Comparison of ENCODE assay signal across 9 cellular contexts in genomic region chr2:95158441-95158840, GRCh38. TPM values are rescaled to one million over a fixed set of nuclear protein-coding genes. Genes with fewer than 3 reads are reported as not detected.
A peak's percentile ranks its signal among the peaks of the same experiment; 100 is the strongest.
DNase-seq lines count a peak whose midpoint lies in the region; ATAC-seq, FAIRE-seq and TF ChIP-seq lines count a peak whose summit lies in the region.
"Had no signal": no experiment of that assay in that cellular context is flagged by ENCODE, and none has a peak within 500 bp of the region (broad histone marks: within the 10 kb centered on the region; RNA-seq: fewer than 3 reads in every experiment).

No MANE protein-coding gene starts in this region.

- H3K9me3 ChIP-seq in GM12878 (replicated peaks; ENCODE audit: control insufficient read depth, insufficient read depth, low read length), result peaks cover 3% of the 10 kb centered on the region; the same call in 1 of the 3 replicates
- H3K9me3 ChIP-seq in right lobe of liver, result peaks cover 0 to 3% (median 0%) of the 10 kb centered on the region in 4 donors
- no peaks in the 10 kb centered on the region for H3K9me3 ChIP-seq in thyroid gland

- peak overlapping the region; percentile 94 for H3K4me2 ChIP-seq in GM12878 (ENCODE audit: control insufficient read depth, insufficient read depth)

- no peaks in the 10 kb centered on the region for H3K27me3 ChIP-seq in GM12878 (replicated peaks in 1 of 2; ENCODE audit: control insufficient read depth in 2 of 2, insufficient read depth in 2 of 2, low read length in 1 of 2)
- no peaks in the 10 kb centered on the region for H3K27me3 ChIP-seq in right lobe of liver
- no peaks in the 10 kb centered on the region for H3K27me3 ChIP-seq in thyroid gland

- POLR2A ChIA-PET in activated CD4-positive, alpha-beta T cell treated with anti-CD3 and anti-CD28 coated beads, Interleukin-2, amount 10 ng/mL, durations not matched to agents 7 days and 5 days (lab: Charles Lee), result no interaction called here
- POLR2A ChIA-PET in GM12878 (lab: Charles Lee), result interaction anchor here (2.1 kb wide), 1 partner anchor 37 kb away, joined by 6 read pairs; the partner anchor contains the start of gene MRPS5

- peaks cover 35% of the 10 kb centered on the region for H3K36me3 Mint-ChIP-seq in activated CD4-positive, alpha-beta T cell treated with anti-CD3 and anti-CD28 coated beads, Interleukin-2, amount 10 ng/mL, durations not matched to agents 7 days and 5 days (ENCODE audit: low read depth)

- H3K4me1 Mint-ChIP-seq in activated CD4-positive, alpha-beta T cell treated with anti-CD3 and anti-CD28 coated beads, Interleukin-2, amount 10 ng/mL, durations not matched to agents 7 days and 5 days, result peaks cover 15% of the 10 kb centered on the region

- ATAC-seq in GM12878 (no peak), right lobe of liver (no peak), HG02981 (IDR thresholded peaks at IDR 0.05; ENCODE audit: unreplicated experiment) (no peak)

- peaks cover 21% of the 10 kb centered on the region for H3K9me3 Mint-ChIP-seq in activated CD4-positive, alpha-beta T cell treated with anti-CD3 and anti-CD28 coated beads, Interleukin-2, amount 10 ng/mL, durations not matched to agents 7 days and 5 days

- intact Hi-C loops in GM12878 (cut with micrococcal nuclease; ENCODE audit: unreplicated experiment) (no loop called here), right lobe of liver (cut with DNase I) (no loop called here), thyroid gland (cut with DNase I) (no loop called here)

- RAD21 ChIA-PET in GM12878 (lab: Charles Lee; ENCODE audit: unreplicated experiment), result interaction anchor here (1.2 kb wide), 2 partner anchors 36 to 43 kb away, joined by 3 to 5 read pairs; no protein-coding TSS in a partner anchor

- peak overlapping the region; percentile 19; the same call in 1 of the 2 replicates for H2AFZ ChIP-seq in GM12878 (ENCODE audit: control insufficient read depth, low read depth, low read length)

- TF ChIP-seq POLR2A in GM12878 (IDR thresholded peaks at IDR 0.05; ENCODE audit: low read depth, low read length) (no peak), right lobe of liver (IDR thresholded peaks at IDR 0.05) (no peak), thyroid gland (IDR thresholded peaks at IDR 0.05) (no peak)

- no peaks in the 10 kb centered on the region for H3K79me2 ChIP-seq in GM12878 (ENCODE audit: control insufficient read depth, insufficient read depth, low read length)

- SMC1A ChIA-PET in GM12878 (lab: Charles Lee; ENCODE audit: uncharacterized antibody, unreplicated experiment), result no interaction called here

- H3K4me3 ChIP-seq in GM12878 (peak overlapping the region; percentile 78), right lobe of liver (peak overlapping the region; percentile 60 to 70 (median 66)), thyroid gland (replicated peaks in 1 of 3) (peak overlapping the region in 2 of 3 donors; percentile 65 to 68)

- H3K4me1 ChIP-seq in GM12878 (ENCODE audit: control insufficient read depth, insufficient read depth, low read length) (peaks cover 3% of the 10 kb centered on the region; the same call in 1 of the 2 replicates), right lobe of liver (peaks cover 0 to 7% (median 0%) of the 10 kb centered on the region in 4 donors), thyroid gland (peaks cover 10 to 12% of the 10 kb centered on the region in 2 donors)

- H3K27ac Mint-ChIP-seq in activated CD4-positive, alpha-beta T cell treated with anti-CD3 and anti-CD28 coated beads, Interleukin-2, amount 10 ng/mL, durations not matched to agents 7 days and 5 days, result peak overlapping the region; percentile 62
- H3K27ac Mint-ChIP-seq: activated naive CD4-positive, alpha-beta T cell treated with anti-CD3 and anti-CD28 coated beads, Interleukin-2, amount 50 U/mL, for 72 hours had no signal

- no peak for TF ChIP-seq EP300 in GM12878 (IDR thresholded peaks at IDR 0.05; ENCODE audit: borderline replicate concordance in 1 of 2, control insufficient read depth in 1 of 2, low read depth in 2 of 2, low read length in 2 of 2)

- no peaks in the 10 kb centered on the region for H4K20me1 ChIP-seq in GM12878 (ENCODE audit: control insufficient read depth, insufficient read depth)

- no peak for TF ChIP-seq RAD21 in GM12878 (IDR thresholded peaks at IDR 0.05; ENCODE audit: insufficient read depth, low read depth, low read length)

- H3K4me3 Mint-ChIP-seq in activated CD4-positive, alpha-beta T cell treated with anti-CD3 and anti-CD28 coated beads, Interleukin-2, amount 10 ng/mL, durations not matched to agents 7 days and 5 days, result peak overlapping the region; percentile 73

- in situ Hi-C loops in GM12878 (cut with MboI), result no loop called here

- peak overlapping the region; percentile 72 for H3K9ac ChIP-seq in GM12878 (ENCODE audit: control insufficient read depth, insufficient read depth, low read length)

- H3K27ac ChIP-seq in GM12878 (ENCODE audit: control insufficient read depth, insufficient read depth) (no peak overlapping the region), right lobe of liver (no peak overlapping the region), thyroid gland (peak overlapping the region in 2 of 3 donors; percentile 50 to 67)

- WGBS in GM12878 (ENCODE audit: insufficient coverage, insufficient replicate concordance, low lambda C conversion rate, missing lambda C conversion rate), result 93% methylated on average over 10 of the region's 10 CpGs
- 92% methylated on average over 3 of the region's 10 CpGs for WGBS in right lobe of liver (ENCODE audit: insufficient coverage, low coverage, low lambda C conversion rate, missing lambda C conversion rate)
- 64% methylated on average over 10 of the region's 10 CpGs; no CpG with 5 or more reads in 1 of the 2 donors for WGBS in thyroid gland, 2 donors

- no peak for FAIRE-seq in GM12878 (lab: Jason Lieb, UNC)

- H3K27me3 Mint-ChIP-seq in activated CD4-positive, alpha-beta T cell treated with anti-CD3 and anti-CD28 coated beads, Interleukin-2, amount 10 ng/mL, durations not matched to agents 7 days and 5 days, result no peaks in the 10 kb centered on the region

- BruUV-seq in GM12878 (replicated peaks; lab: Mats Ljungman, UMichigan), result no TSS peak

- peaks cover 0 to 3% of the 10 kb centered on the region in 2 experiments; a peak in 1 of 4 replicates for H3K36me3 ChIP-seq in GM12878 (ENCODE audit: control insufficient read depth in 2 of 2, insufficient read depth in 2 of 2, low read length in 1 of 2)
- H3K36me3 ChIP-seq in right lobe of liver, result peaks cover 0 to 3% (median 1%) of the 10 kb centered on the region in 4 donors
- H3K36me3 ChIP-seq in thyroid gland, result peaks cover 4 to 10% of the 10 kb centered on the region in 2 donors

- CTCF ChIA-PET in activated CD4-positive, alpha-beta T cell treated with anti-CD3 and anti-CD28 coated beads, Interleukin-2, amount 10 ng/mL, durations not matched to agents 7 days and 5 days (lab: Charles Lee), result interaction anchor here (1.0 to 1.2 kb wide), 3 partner anchors 10 to 82 kb away, joined by 3 to 4 read pairs (median 3); partner anchors contain the start of gene MRPS5
- CTCF ChIA-PET in GM12878 (lab: Yijun Ruan, JAX), result no interaction called here

- DNase-seq in activated CD4-positive, alpha-beta T cell treated with anti-CD3 and anti-CD28 coated beads, Interleukin-2, amount 10 ng/mL, durations not matched to agents 7 days and 5 days, result no peak
- DNase-seq in activated CD4-positive, alpha-beta T cell treated with anti-CD3 and anti-CD28 coated beads, Interleukin-2, amount 50 U/mL, for 1 hour, result no peak
- DNase-seq in GM12878 (ENCODE audit: low read depth, low spot score) (no peak), right lobe of liver (no peak), thyroid gland (no peak), cerebellar cortex (ENCODE audit: low spot score) (no peak), HUDEP-2 (lab: John Stamatoyannopoulos, UW; ENCODE audit: unreplicated experiment in 76 of 76) (no peak)

- TF ChIP-seq CTCF in GM12878 (IDR thresholded peaks at IDR 0.05 in 2 of 3, conservative IDR thresholded peaks at IDR 0.05 in 1 of 3; ENCODE audit: control insufficient read depth in 2 of 3, extremely low read depth in 1 of 3, insufficient read depth in 1 of 3, low read depth in 3 of 3, low read length in 3 of 3) (no peak), right lobe of liver (IDR thresholded peaks at IDR 0.05) (no peak), thyroid gland (IDR thresholded peaks at IDR 0.05) (no peak)

RNA-seq across cellular contexts. Expression of gene ZNF514, which starts 1.2 kb away (rescaled TPM):
- 10 to 100 TPM; 11.4 to 11.6 TPM for total RNA-seq in activated CD4-positive, alpha-beta T cell treated with anti-CD3 and anti-CD28 coated beads, Interleukin-2, amount 10 ng/mL, durations not matched to agents 7 days and 5 days
- 41.0 and 42.4 TPM in 2 replicates for total RNA-seq in GM12878 (2013; cell fraction: nucleolus; rRNA removed)
- 6.6 and 6.8 TPM in 2 replicates for total RNA-seq in GM12878 (2014; rRNA removed)
- 5.7 and 6.0 TPM in 2 replicates for total RNA-seq in GM12878 (2014; rRNA removed; fragmentation: Illumina TruSeq; extraction: Trizol)
- 8.7 and 9.8 TPM in 2 replicates for total RNA-seq in GM12878 (2021)
- 2.5 TPM for polyA plus RNA-seq in GM12878 (2011; ENCODE audit: low read depth)
- polyA plus RNA-seq in GM12878 (2011; rRNA removed), result 6.7 and 7.4 TPM in 2 replicates
- polyA plus RNA-seq in GM12878 (2011; cell fraction: cytosol; rRNA removed), result 2.7 and 4.4 TPM in 2 replicates
- 13.3 and 14.6 TPM in 2 replicates for polyA plus RNA-seq in GM12878 (2011; cell fraction: nucleus; rRNA removed)
- 4.7 and 6.6 TPM in 2 replicates for polyA plus RNA-seq in GM12878 (2012)
- 5.3 and 6.4 TPM in 2 replicates for polyA plus RNA-seq in GM12878 (2014; fragmentation: Illumina TruSeq; extraction: Trizol)
- 1 to 10 TPM; 5.8 to 7.2 TPM for polyA plus RNA-seq in GM12878 (2014; fragmentation: Nextera tagmentation; extraction: Ambion mirVana)
- 6.4 and 6.8 TPM in 2 replicates for polyA plus RNA-seq in GM12878 (2014; rRNA removed)
- polyA plus RNA-seq in GM12878 (2016; fragmentation: Nextera tagmentation; extraction: Ambion mirVana), result 1 to 10 TPM; 5.1 to 7.4 TPM
- 3.7 and 5.4 TPM in 2 replicates for polyA minus RNA-seq in GM12878 (2011; rRNA and poly(A)+ RNA removed)
- 1.9 and 3.8 TPM in 2 replicates for polyA minus RNA-seq in GM12878 (2011; cell fraction: cytosol; rRNA and poly(A)+ RNA removed)
- polyA minus RNA-seq in GM12878 (2011; cell fraction: nucleus; rRNA and poly(A)+ RNA removed), result 8.9 and 11.5 TPM in 2 replicates
- total RNA-seq in right lobe of liver, result 1 to 10 TPM; 2.0 to 8.1 (median 5.4) TPM
- 10 to 100 TPM; 23.5 to 28.5 (median 25.6) TPM for total RNA-seq in thyroid gland

RNA-seq across cellular contexts. Expression of gene ZNF2, which starts 7.2 kb away (rescaled TPM):
- 1 to 10 TPM; 4.4 to 4.8 TPM for total RNA-seq in activated CD4-positive, alpha-beta T cell treated with anti-CD3 and anti-CD28 coated beads, Interleukin-2, amount 10 ng/mL, durations not matched to agents 7 days and 5 days
- 5.5 and 6.8 TPM in 2 replicates for total RNA-seq in GM12878 (2013; cell fraction: nucleolus; rRNA removed)
- total RNA-seq in GM12878 (2014; rRNA removed), result 2.8 and 4.0 TPM in 2 replicates
- 4.2 and 4.7 TPM in 2 replicates for total RNA-seq in GM12878 (2014; rRNA removed; fragmentation: Illumina TruSeq; extraction: Trizol)
- 3.5 TPM in 2 replicates for total RNA-seq in GM12878 (2021)
- polyA plus RNA-seq in GM12878 (2011; ENCODE audit: low read depth), result 0.60 TPM
- 4.5 and 5.1 TPM in 2 replicates for polyA plus RNA-seq in GM12878 (2011; rRNA removed)
- polyA plus RNA-seq in GM12878 (2011; cell fraction: cytosol; rRNA removed), result 3.6 and 4.5 TPM in 2 replicates
- 3.0 and 4.1 TPM in 2 replicates for polyA plus RNA-seq in GM12878 (2011; cell fraction: nucleus; rRNA removed)
- 0.92 and 2.7 TPM in 2 replicates for polyA plus RNA-seq in GM12878 (2012)
- polyA plus RNA-seq in GM12878 (2014; fragmentation: Illumina TruSeq; extraction: Trizol), result 4.1 and 4.6 TPM in 2 replicates
- 1 to 10 TPM; 3.0 to 3.4 TPM for polyA plus RNA-seq in GM12878 (2014; fragmentation: Nextera tagmentation; extraction: Ambion mirVana)
- 2.4 and 2.5 TPM in 2 replicates for polyA plus RNA-seq in GM12878 (2014; rRNA removed)
- polyA plus RNA-seq in GM12878 (2016; fragmentation: Nextera tagmentation; extraction: Ambion mirVana), result 1 to 10 TPM; 3.1 to 3.3 TPM
- 8.0 and 10.1 TPM in 2 replicates for polyA minus RNA-seq in GM12878 (2011; rRNA and poly(A)+ RNA removed)
- 1.7 and 4.1 TPM in 2 replicates for polyA minus RNA-seq in GM12878 (2011; cell fraction: cytosol; rRNA and poly(A)+ RNA removed)
- 2.1 and 3.1 TPM in 2 replicates for polyA minus RNA-seq in GM12878 (2011; cell fraction: nucleus; rRNA and poly(A)+ RNA removed)
- total RNA-seq in right lobe of liver, result 1 to 10 TPM; 1.1 to 2.0 (median 1.8) TPM
- 1 to 10 TPM; 5.0 to 7.5 (median 5.7) TPM for total RNA-seq in thyroid gland

RNA-seq across cellular contexts. Expression of gene MRPS5, which starts 36.8 kb away (rescaled TPM):
- total RNA-seq in activated CD4-positive, alpha-beta T cell treated with anti-CD3 and anti-CD28 coated beads, Interleukin-2, amount 10 ng/mL, durations not matched to agents 7 days and 5 days, result 10 to 100 TPM; 70.3 to 71.7 TPM
- total RNA-seq in GM12878 (2013; cell fraction: nucleolus; rRNA removed), result 70.4 and 75.6 TPM in 2 replicates
- 70.6 and 82.1 TPM in 2 replicates for total RNA-seq in GM12878 (2014; rRNA removed)
- total RNA-seq in GM12878 (2014; rRNA removed; fragmentation: Illumina TruSeq; extraction: Trizol), result 73.2 and 77.9 TPM in 2 replicates
- total RNA-seq in GM12878 (2021), result 54.3 and 58.1 TPM in 2 replicates
- polyA plus RNA-seq in GM12878 (2011; ENCODE audit: low read depth), result 24.8 TPM
- polyA plus RNA-seq in GM12878 (2011; rRNA removed), result 86.6 and 93.6 TPM in 2 replicates
- polyA plus RNA-seq in GM12878 (2011; cell fraction: cytosol; rRNA removed), result 65.6 and 74.2 TPM in 2 replicates
- polyA plus RNA-seq in GM12878 (2011; cell fraction: nucleus; rRNA removed), result 82.7 and 95.6 TPM in 2 replicates
- polyA plus RNA-seq in GM12878 (2012), result 42.6 and 52.4 TPM in 2 replicates
- 88.5 and 90.5 TPM in 2 replicates for polyA plus RNA-seq in GM12878 (2014; fragmentation: Illumina TruSeq; extraction: Trizol)
- 10 to 100 TPM; 54.8 to 77.0 TPM for polyA plus RNA-seq in GM12878 (2014; fragmentation: Nextera tagmentation; extraction: Ambion mirVana)
- polyA plus RNA-seq in GM12878 (2014; rRNA removed), result 90.0 and 93.0 TPM in 2 replicates
- 10 to 100 TPM; 68.9 to 75.7 TPM for polyA plus RNA-seq in GM12878 (2016; fragmentation: Nextera tagmentation; extraction: Ambion mirVana)
- 44.3 and 47.5 TPM in 2 replicates for polyA minus RNA-seq in GM12878 (2011; rRNA and poly(A)+ RNA removed)
- 20.6 and 21.8 TPM in 2 replicates for polyA minus RNA-seq in GM12878 (2011; cell fraction: cytosol; rRNA and poly(A)+ RNA removed)
- polyA minus RNA-seq in GM12878 (2011; cell fraction: nucleus; rRNA and poly(A)+ RNA removed), result 28.8 and 49.8 TPM in 2 replicates
- 10 to 100 TPM; 36.1 to 52.1 (median 47.9) TPM for total RNA-seq in right lobe of liver
- 10 to 100 TPM; 50.8 to 58.7 (median 54.9) TPM for total RNA-seq in thyroid gland

RNA-seq across cellular contexts. Expression of gene ZNF892, which starts 48.9 kb away (rescaled TPM):
- total RNA-seq in activated CD4-positive, alpha-beta T cell treated with anti-CD3 and anti-CD28 coated beads, Interleukin-2, amount 10 ng/mL, durations not matched to agents 7 days and 5 days, result 1 to 10 TPM; 3.6 to 4.0 TPM
- 23.8 and 24.1 TPM in 2 replicates for total RNA-seq in GM12878 (2013; cell fraction: nucleolus; rRNA removed)
- total RNA-seq in GM12878 (2014; rRNA removed) (0.11 and 0.93 TPM in 2 replicates), GM12878 (2014; rRNA removed; fragmentation: Illumina TruSeq; extraction: Trizol) (0.72 and 0.74 TPM in 2 replicates), GM12878 (2021) (0.59 and 0.85 TPM in 2 replicates), right lobe of liver (1 to 10 TPM in 4 of 6 experiments, under 1 TPM in 2; 0.48 to 2.3 (median 1.1) TPM), thyroid gland (10 to 100 TPM in 2 of 4 donors, 1 to 10 TPM in 2; 6.7 to 10.5 (median 9.9) TPM)
- 0.22 TPM for polyA plus RNA-seq in GM12878 (2011; ENCODE audit: low read depth)
- polyA plus RNA-seq in GM12878 (2011; rRNA removed) (1.3 and 1.7 TPM in 2 replicates), GM12878 (2014; fragmentation: Illumina TruSeq; extraction: Trizol) (0.21 and 0.40 TPM in 2 replicates), GM12878 (2014; fragmentation: Nextera tagmentation; extraction: Ambion mirVana) (not detected), GM12878 (2014; rRNA removed) (0.22 and 0.30 TPM in 2 replicates), GM12878 (2016; fragmentation: Nextera tagmentation; extraction: Ambion mirVana) (under 1 TPM in 1 of 2 experiments, not detected in 1; 0.29 TPM)
- polyA plus RNA-seq in GM12878 (2011; cell fraction: cytosol; rRNA removed), result 1.4 and 1.7 TPM in 2 replicates
- polyA plus RNA-seq in GM12878 (2011; cell fraction: nucleus; rRNA removed), result 1.2 TPM in 2 replicates
- 0.22 and 0.35 TPM in 2 replicates for polyA plus RNA-seq in GM12878 (2012)
- polyA minus RNA-seq in GM12878 (2011; rRNA and poly(A)+ RNA removed), result 4.5 and 5.8 TPM in 2 replicates
- 1.3 and 2.9 TPM in 2 replicates for polyA minus RNA-seq in GM12878 (2011; cell fraction: cytosol; rRNA and poly(A)+ RNA removed)
- 6.5 and 7.4 TPM in 2 replicates for polyA minus RNA-seq in GM12878 (2011; cell fraction: nucleus; rRNA and poly(A)+ RNA removed)

Comparison
In these comparisons a context has a peak if more than half of its experiments do, and no peak if none do; other contexts are left out.
1. H3K27ac ChIP-seq: peak in thyroid gland (2 of 3); none in GM12878 (single experiment) and right lobe of liver (0 of 3).
2. Peak in every context shown above with its lines, with median percentiles within 50 percentile points of each other: H3K4me3 ChIP-seq.